24 cellular contexts compared by ENCODE assay signal in the genomic region with DNA sequence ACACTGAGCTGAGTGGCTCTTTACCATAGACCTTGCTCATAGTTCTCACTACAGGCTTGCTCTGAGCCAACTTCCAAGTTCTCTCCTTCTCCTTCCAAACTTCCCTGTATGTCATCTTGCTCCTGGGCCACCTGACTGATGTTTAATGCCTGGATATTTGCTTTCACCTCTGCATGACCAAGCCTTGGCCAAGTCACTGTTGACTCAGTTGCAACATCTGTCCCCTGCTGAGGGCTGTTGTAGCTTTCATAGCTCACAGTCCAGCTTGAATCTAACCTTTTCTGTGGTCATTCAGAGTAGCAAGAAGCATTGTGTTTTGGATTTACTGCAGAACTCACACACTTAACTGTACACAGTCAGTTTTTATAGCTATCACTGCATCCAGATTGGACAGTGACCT.
"Had no signal": no experiment of that assay in that cellular context is flagged by ENCODE, and none has a peak within 500 bp of the region (broad histone marks: within the 10 kb centered on the region; RNA-seq: fewer than 3 reads in every experiment).

No MANE protein-coding gene starts in this region.

- H3K27ac Mint-ChIP-seq: IgD-negative memory B cell, T-cell had no signal

- H3K4me3 ChIP-seq: K562 had no signal

- ATAC-seq: K562, Panc1, PC-3, T-cell had no signal

- H3K27me3 Mint-ChIP-seq: T-cell had no signal

- H3K27ac ChIP-seq: KMS-11, RWPE1 had no signal

- H3K4me2 ChIP-seq: KMS-11, SK-N-SH had no signal

- H3K9ac ChIP-seq: KMS-11, SK-N-SH had no signal

- DNase-seq: Kasumi-1; MM.1S; NCI-H1092 treated with DMSO at 0.1 percent for 48 hours; NCI-H1436; NCI-H187; NCI-H2029; NCI-H2081 treated with DMSO at 0.1 percent for 48 hours; NCI-H2171; NCI-H226; NCI-H446; NCI-H510A; NCI-H526; NCI-H748 treated with DMSO at 0.1 percent for 48 hours; NK-92 treated with Interleukin-12 subunit alpha and Interleukin-12 subunit beta, amount 100 ng/mL, for 24 hours; PC-3; SHP77; SK-N-SH; SW 1271; T-cell had no signal

- H3K4me3 Mint-ChIP-seq: IgD-negative memory B cell, T-cell had no signal

- H3K9me3 Mint-ChIP-seq: IgD-negative memory B cell, T-cell had no signal

- H3K9me3 ChIP-seq: SK-N-SH had no signal

- H3K9me2 ChIP-seq: SK-N-SH had no signal

- FAIRE-seq: K562 had no signal

- H3K4me1 Mint-ChIP-seq: IgD-negative memory B cell, T-cell had no signal

- H3K36me3 Mint-ChIP-seq: IgD-negative memory B cell, T-cell had no signal
